9 cellular contexts compared by ENCODE assay signal in genomic region chr21:45318556-45319341, GRCh38. TPM values are rescaled to one million over a fixed set of nuclear protein-coding genes. Genes with fewer than 3 reads are reported as not detected.
DNase-seq lines count a peak whose midpoint lies in the region; ATAC-seq and TF ChIP-seq lines count a peak whose summit lies in the region.
"Had no signal": no experiment of that assay in that cellular context is flagged by ENCODE, and none has a peak within 500 bp of the region (broad histone marks: within the 10 kb centered on the region; RNA-seq: fewer than 3 reads in every experiment).

No MANE protein-coding gene starts in this region.

- H3K4me1 ChIP-seq in esophagus muscularis mucosa (peaks cover 54 to 73% (median 68%) of the 10 kb centered on the region in 4 donors), mucosa of descending colon (ENCODE audit: low read depth) (no peaks in the 10 kb centered on the region), upper lobe of left lung (peaks cover 60 to 67% (median 62%) of the 10 kb centered on the region in 4 donors)

- no peak for TF ChIP-seq EP300 in esophagus muscularis mucosa (IDR thresholded peaks at IDR 0.05)
- TF ChIP-seq EP300 in upper lobe of left lung (IDR thresholded peaks at IDR 0.05) = peak in 3 of 4 donors; percentile 74 to 96 (median 96)

- no peaks in the 10 kb centered on the region for H3K9me3 ChIP-seq in esophagus muscularis mucosa
- H3K9me3 ChIP-seq in mucosa of descending colon = no peaks in the 10 kb centered on the region
- H3K9me3 ChIP-seq in upper lobe of left lung = no peaks in the 10 kb centered on the region
- no peaks in the 10 kb centered on the region for H3K9me3 ChIP-seq in T-helper 17 cell (ENCODE audit: control insufficient read depth, low read length, poor library complexity, severe bottlenecking)

- no peaks in the 10 kb centered on the region for H3K9me3 Mint-ChIP-seq in activated T-cell treated with anti-CD3 and anti-CD28 coated beads, Interleukin-2, amount 50 U/mL, for 72 hours

- H3K36me3 ChIP-seq in esophagus muscularis mucosa (no peaks in the 10 kb centered on the region), mucosa of descending colon (ENCODE audit: low read depth) (no peaks in the 10 kb centered on the region), upper lobe of left lung (no peaks in the 10 kb centered on the region)

- H3K27ac Mint-ChIP-seq in activated T-cell treated with anti-CD3 and anti-CD28 coated beads, Interleukin-2, amount 50 U/mL, for 72 hours = peak overlapping the region; percentile 40
- no peak overlapping the region for H3K27ac Mint-ChIP-seq in T-helper 17 cell

- H3K36me3 Mint-ChIP-seq in activated T-cell treated with anti-CD3 and anti-CD28 coated beads, Interleukin-2, amount 50 U/mL, for 72 hours (ENCODE audit: insufficient read depth in 2 of 2) = no peaks in the 10 kb centered on the region
- H3K36me3 Mint-ChIP-seq in T-helper 17 cell (ENCODE audit: low read depth) = no peaks in the 10 kb centered on the region

- no peak for TF ChIP-seq POLR2A in esophagus muscularis mucosa (IDR thresholded peaks at IDR 0.05; ENCODE audit: low read depth)
- TF ChIP-seq POLR2A in upper lobe of left lung (IDR thresholded peaks at IDR 0.05) = peak in 1 of 4 donors; percentile 21

- no peak overlapping the region for H3K4me3 Mint-ChIP-seq in activated T-cell treated with anti-CD3 and anti-CD28 coated beads, Interleukin-2, amount 50 U/mL, for 72 hours
- no peak overlapping the region for H3K4me3 Mint-ChIP-seq in T-helper 17 cell

- no peaks in the 10 kb centered on the region for H3K27me3 Mint-ChIP-seq in activated T-cell treated with anti-CD3 and anti-CD28 coated beads, Interleukin-2, amount 50 U/mL, for 72 hours (ENCODE audit: low read depth)
- H3K27me3 Mint-ChIP-seq in T-helper 17 cell = peaks cover 19% of the 10 kb centered on the region

- H3K27me3 ChIP-seq in esophagus muscularis mucosa (no peaks in the 10 kb centered on the region), upper lobe of left lung (no peaks in the 10 kb centered on the region)

- TF ChIP-seq CTCF in esophagus muscularis mucosa (IDR thresholded peaks at IDR 0.05) (no peak), mucosa of descending colon (IDR thresholded peaks at IDR 0.05) (no peak), upper lobe of left lung (IDR thresholded peaks at IDR 0.05) (no peak)

- DNase-seq in activated T-cell treated with anti-CD3 and anti-CD28 coated beads, Interleukin-2, amount 50 U/mL, for 72 hours = no peak
- DNase-seq in activated T-cell treated with anti-CD3 and anti-CD28 coated beads, Interleukin-2, amount 50 U/mL, for 1 hour = no peak
- DNase-seq in esophagus muscularis mucosa (ENCODE audit: extremely low spot score) (no peak), mucosa of descending colon (peak in 1 of 3 donors; percentile 61), upper lobe of left lung (peak; percentile 59 to 63), NCI-H1694 treated with DMSO at 0.1 percent for 48 hours (lab: John Stamatoyannopoulos, UW) (no peak), T-helper 17 cell (no peak)
- DNase-seq: NCI-H1092 treated with DMSO at 0.1 percent for 48 hours had no signal

- H3K27ac ChIP-seq in esophagus muscularis mucosa (replicated peaks in 1 of 4) (peak overlapping the region; percentile 80 to 84 (median 83)), upper lobe of left lung (peak overlapping the region; percentile 85 to 96 (median 91))

- 79% methylated on average over 15 of the region's 22 CpGs for WGBS in esophagus muscularis mucosa
- WGBS in upper lobe of left lung, 2 donors = 75 to 76% methylated on average over 15 to 21 of the region's 22 CpGs

- H3K4me3 ChIP-seq in esophagus muscularis mucosa (no peak overlapping the region), mucosa of descending colon (no peak overlapping the region), upper lobe of left lung (no peak overlapping the region)

- no peak for ATAC-seq in activated T-cell treated with anti-CD3 and anti-CD28 coated beads, Interleukin-2, amount 50 U/mL, for 72 hours (replicated peaks in 1 of 2)
- ATAC-seq in mucosa of descending colon = peak; percentile 29
- peak in 1 of 2 donors; percentile 73 for ATAC-seq in upper lobe of left lung (ENCODE audit: low FRiP score in 2 of 2)
- no peak for ATAC-seq in T-helper 17 cell
- ATAC-seq in GM18858 (IDR thresholded peaks at IDR 0.05; ENCODE audit: unreplicated experiment) = no peak

- peaks cover 15% of the 10 kb centered on the region for H3K4me1 Mint-ChIP-seq in activated T-cell treated with anti-CD3 and anti-CD28 coated beads, Interleukin-2, amount 50 U/mL, for 72 hours (ENCODE audit: low read depth)
- H3K4me1 Mint-ChIP-seq in T-helper 17 cell = peaks cover 13% of the 10 kb centered on the region

- intact Hi-C loops in esophagus muscularis mucosa (cut with DNase I) (no loop called here), mucosa of descending colon (cut with DNase I, micrococcal nuclease) (no loop called here)

RNA-seq across cellular contexts. Expression of gene POFUT2, which starts 31.1 kb away (rescaled TPM):
- total RNA-seq in activated T-cell treated with anti-CD3 and anti-CD28 coated beads, Interleukin-2, amount 50 U/mL, for 72 hours = 10 to 100 TPM; 24.5 to 26.6 TPM
- 10 to 100 TPM; 15.8 to 21.6 (median 18.7) TPM for total RNA-seq in esophagus muscularis mucosa
- total RNA-seq in mucosa of descending colon = 10 to 100 TPM; 26.4 to 38.0 (median 29.8) TPM
- 10 to 100 TPM; 19.9 to 89.1 (median 32.5) TPM for total RNA-seq in upper lobe of left lung
- 10 to 100 TPM; 48.5 to 66.4 TPM for total RNA-seq in T-helper 17 cell

Comparison
In these comparisons a context has a peak if more than half of its experiments do, and no peak if none do; other contexts are left out.
1. DNase-seq: peak in upper lobe of left lung (2 of 2); none in activated T-cell treated with anti-CD3 and anti-CD28 coated beads, Interleukin-2, amount 50 U/mL, for 72 hours (0 of 2), activated T-cell treated with anti-CD3 and anti-CD28 coated beads, Interleukin-2, amount 50 U/mL, for 1 hour (single experiment), esophagus muscularis mucosa (single experiment), NCI-H1694 treated with DMSO at 0.1 percent for 48 hours (single experiment) and T-helper 17 cell (0 of 3).